In the genomic region with DNA sequence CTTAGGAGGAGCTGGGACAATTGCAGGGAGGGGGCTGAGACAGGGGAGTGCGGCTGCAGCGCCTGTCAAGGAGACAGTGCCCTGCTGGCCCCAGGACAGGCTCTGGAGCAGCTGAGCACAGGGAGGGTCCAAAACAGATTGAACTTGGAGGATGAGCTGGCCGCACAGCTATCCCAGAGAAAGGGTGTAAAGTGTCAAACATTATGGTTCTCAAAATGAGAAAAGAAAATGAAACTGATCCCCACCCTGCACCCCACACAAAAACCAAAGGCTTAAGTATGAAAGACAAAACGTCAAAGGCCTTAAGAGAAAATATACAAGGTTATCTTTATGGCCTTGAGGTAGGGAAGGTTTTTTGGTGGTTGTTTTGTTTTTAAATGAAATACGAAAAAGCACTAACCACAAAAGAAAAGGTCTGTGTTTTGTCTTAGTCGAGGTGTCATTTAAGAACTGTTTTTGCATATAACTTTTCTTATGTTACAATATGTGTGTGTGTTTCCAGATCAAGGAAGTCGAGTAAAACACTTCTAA, we compare ENCODE assay signal across 9 cellular contexts.
A peak's percentile ranks its signal among the peaks of the same experiment; 100 is the strongest.
DNase-seq lines count a peak whose midpoint lies in the region; ATAC-seq and TF ChIP-seq lines count a peak whose summit lies in the region.
"Had no signal": no experiment of that assay in that cellular context is flagged by ENCODE, and none has a peak within 500 bp of the region (broad histone marks: within the 10 kb centered on the region; RNA-seq: fewer than 3 reads in every experiment).

No MANE protein-coding gene starts in this region.

- no peak for TF ChIP-seq EP300 in stomach (IDR thresholded peaks at IDR 0.05)

- H3K27ac ChIP-seq in Peyer's patch: peak overlapping the region; percentile 34 to 54 (median 46)
- H3K27ac ChIP-seq in stomach: peak overlapping the region; percentile 3 to 79 (median 59)
- H3K27ac ChIP-seq: parathyroid adenoma had no signal

- H3K9me3 ChIP-seq in Peyer's patch (no peaks in the 10 kb centered on the region), stomach (no peaks in the 10 kb centered on the region)

- POLR2A ChIA-PET in GM10248 (lab: Yijun Ruan, JAX): no interaction called here

- TF ChIP-seq CTCF in GM10248 (IDR thresholded peaks at IDR 0.05; ENCODE audit: control extremely low read depth, extremely low read depth, low read depth, missing control alignments) (no peak), Peyer's patch (IDR thresholded peaks at IDR 0.05) (no peak), stomach (IDR thresholded peaks at IDR 0.05) (no peak)

- H3K4me1 ChIP-seq in Peyer's patch (peaks cover 0 to 50% (median 12%) of the 10 kb centered on the region in 4 donors), stomach (peaks cover 29 to 99% (median 77%) of the 10 kb centered on the region in 4 donors)
- H3K4me1 ChIP-seq: parathyroid adenoma had no signal

- CTCF ChIA-PET in GM10248 (lab: Yijun Ruan, JAX): no interaction called here

- no peaks in the 10 kb centered on the region for H3K36me3 ChIP-seq in Peyer's patch
- H3K36me3 ChIP-seq in stomach: no peaks in the 10 kb centered on the region

- H3K27me3 ChIP-seq in Peyer's patch (no peaks in the 10 kb centered on the region), stomach (no peaks in the 10 kb centered on the region)

- no peak for TF ChIP-seq POLR2A in Peyer's patch (IDR thresholded peaks at IDR 0.05)
- no peak for TF ChIP-seq POLR2A in stomach (IDR thresholded peaks at IDR 0.05)

- no peak overlapping the region for H3K4me3 ChIP-seq in Peyer's patch
- no peak overlapping the region for H3K4me3 ChIP-seq in stomach

- intact Hi-C loops in stomach (cut with DNase I; ENCODE audit: low total_unique reads): no loop called here

- peak; percentile 68 for ATAC-seq in GM21786 (IDR thresholded peaks at IDR 0.05; ENCODE audit: unreplicated experiment)
- no peak for ATAC-seq in HG03135 (IDR thresholded peaks at IDR 0.05; ENCODE audit: unreplicated experiment)

- DNase-seq in GM10248 (ENCODE audit: extremely low spot score) (peak; percentile 72), Peyer's patch (peak in 1 of 3 donors; percentile 47), fibroblast of peridontal ligament (ENCODE audit: extremely low read depth) (peak; percentile 55), stomach (no peak), pons (ENCODE audit: low spot score) (no peak), NCI-H1436 treated with DMSO at 0.1 percent for 48 hours (lab: John Stamatoyannopoulos, UW) (no peak)

- 48 to 59% (median 50%) methylated on average over 7 of the region's 7 CpGs for WGBS in stomach, 5 donors

Comparison
In these comparisons a context has a peak if more than half of its experiments do, and no peak if none do; other contexts are left out.
1. DNase-seq: peak in GM10248 (single experiment) and fibroblast of peridontal ligament (single experiment); none in stomach (single experiment), pons (single experiment) and NCI-H1436 treated with DMSO at 0.1 percent for 48 hours (single experiment).